ENCODE assay signal across 15 cellular contexts in the genomic region with DNA sequence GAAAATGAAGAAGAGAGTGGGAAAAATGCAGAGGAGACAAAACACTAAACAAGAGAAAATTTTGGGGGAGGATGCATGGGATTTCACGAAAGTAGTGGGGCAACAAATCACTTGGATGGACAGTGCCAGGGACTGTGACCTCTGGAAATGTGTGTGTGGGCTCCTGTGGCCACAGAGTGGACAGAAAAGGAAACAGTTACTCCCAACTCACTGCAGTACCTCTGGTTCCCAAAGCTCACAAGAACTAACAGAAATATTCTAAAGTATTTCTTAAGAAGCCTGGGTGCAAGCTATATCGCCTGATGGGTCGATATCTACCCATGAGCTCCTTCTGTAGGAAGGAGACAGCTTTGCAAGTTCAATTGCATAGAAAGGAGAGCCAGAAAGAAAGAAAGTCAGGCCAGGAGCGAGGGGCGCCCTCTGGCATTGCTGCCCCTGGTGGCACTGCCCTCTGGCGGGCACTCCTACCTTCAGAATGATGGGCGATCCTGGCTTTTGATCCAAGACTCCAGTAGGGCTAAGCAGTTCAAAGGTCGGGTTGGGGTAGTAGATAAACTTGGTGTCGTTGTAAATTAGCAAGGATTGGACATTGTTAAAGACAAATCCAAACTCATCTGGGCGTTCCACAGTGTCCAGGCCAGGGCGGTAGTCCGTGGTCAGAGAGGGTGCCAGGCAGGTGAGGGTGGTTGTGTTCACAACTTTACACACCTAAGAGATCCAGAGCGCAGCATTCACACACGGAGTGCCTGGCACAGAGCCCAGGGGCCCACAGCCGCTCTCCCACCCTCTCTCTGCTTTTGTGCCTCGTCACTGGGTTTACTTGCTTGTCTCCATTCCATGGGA.
DNase-seq lines count a peak whose midpoint lies in the region; ATAC-seq, FAIRE-seq and TF ChIP-seq lines count a peak whose summit lies in the region.
"Had no signal": no experiment of that assay in that cellular context is flagged by ENCODE, and none has a peak within 500 bp of the region (broad histone marks: within the 10 kb centered on the region; RNA-seq: fewer than 3 reads in every experiment).

No MANE protein-coding gene starts in this region.

- TF ChIP-seq EP300 in transverse colon (IDR thresholded peaks at IDR 0.05; ENCODE audit: low read depth): no peak

- H3K27me3 ChIP-seq in Panc1 (ENCODE audit: control insufficient read depth, insufficient read depth, low read length) (no peaks in the 10 kb centered on the region), transverse colon (no peaks in the 10 kb centered on the region)

- H3K4me3 ChIP-seq in GM12875 (ENCODE audit: low read depth, low read length) (no peak overlapping the region), Panc1 (ENCODE audit: low read depth in 2 of 2, low read length in 2 of 2) (no peak overlapping the region), kidney (ENCODE audit: low read length in 2 of 2) (no peak overlapping the region), transverse colon (no peak overlapping the region)

- H3K9me3 ChIP-seq in Panc1 (ENCODE audit: control insufficient read depth, insufficient read depth, low read depth, low read length) (no peaks in the 10 kb centered on the region), kidney (ENCODE audit: control insufficient read depth in 1 of 2, low read length in 2 of 2) (no peaks in the 10 kb centered on the region), transverse colon (no peaks in the 10 kb centered on the region)

- FAIRE-seq in kidney (lab: Jason Lieb, UNC): no peak
- FAIRE-seq: endometrium, TTC549 had no signal

- intact Hi-C loops in Panc1 (cut with micrococcal nuclease; ENCODE audit: unreplicated experiment) (no loop called here), kidney (cut with DNase I) (no loop called here), transverse colon (cut with DNase I; ENCODE audit: low total_unique reads) (no loop called here)

- TF ChIP-seq POLR2A in transverse colon (IDR thresholded peaks at IDR 0.05): no peak

- 61 to 75% methylated on average over 3 to 16 of the region's 16 CpGs for WGBS in transverse colon (ENCODE audit: low coverage in 1 of 2), 2 donors

- POLR2A ChIA-PET in Panc1 (lab: Charles Lee): no interaction called here

- H3K4me1 ChIP-seq in Panc1 (ENCODE audit: control insufficient read depth, insufficient read depth, low read length) (no peaks in the 10 kb centered on the region), kidney (ENCODE audit: control insufficient read depth in 1 of 2, insufficient read depth in 1 of 2, low read depth in 1 of 2, low read length in 2 of 2) (peaks cover 28 to 32% of the 10 kb centered on the region in 2 donors), transverse colon (peaks cover 0 to 33% (median 7%) of the 10 kb centered on the region in 4 donors)

- no TSS peak for BruUV-seq in Panc1 (replicated peaks; lab: Mats Ljungman, UMichigan)

- no peak overlapping the region for H3K27ac ChIP-seq in Panc1 (ENCODE audit: low read length)
- H3K27ac ChIP-seq in kidney (ENCODE audit: low read depth in 2 of 2, low read length in 2 of 2): peak overlapping the region in 1 of 2 donors; percentile 60
- peak overlapping the region in 1 of 4 donors; percentile 18 for H3K27ac ChIP-seq in transverse colon

- CTCF ChIA-PET in Panc1 (lab: Charles Lee): interaction anchor here (0.6 kb wide), 1 partner anchor 203 kb away, joined by 3 read pairs; no protein-coding TSS in a partner anchor

- H3K36me3 ChIP-seq in Panc1 (ENCODE audit: control insufficient read depth, insufficient read depth, low read length) (no peaks in the 10 kb centered on the region), kidney (ENCODE audit: control insufficient read depth in 1 of 2, insufficient read depth in 2 of 2, low read length in 2 of 2) (peaks cover 7 to 11% of the 10 kb centered on the region in 2 donors), transverse colon (peaks cover 0 to 25% (median 7%) of the 10 kb centered on the region in 4 donors)

- TF ChIP-seq CTCF in GM12875 (IDR thresholded peaks at IDR 0.05; ENCODE audit: borderline replicate concordance, insufficient read depth, low read depth, low read length): 0 out of 2 replicates have a peak, but pooled peaks have one; percentile 13
- peak; percentile 80 for TF ChIP-seq CTCF in Panc1 (IDR thresholded peaks at IDR 0.05)
- TF ChIP-seq CTCF in kidney (IDR thresholded peaks at IDR 0.05; ENCODE audit: borderline replicate concordance, extremely low read depth, insufficient read depth): peak; percentile 23
- peak in 3 of 5 experiments; percentile 36 to 40 (median 36) for TF ChIP-seq CTCF in transverse colon (IDR thresholded peaks at IDR 0.05)

- ATAC-seq in Panc1: peak; percentile 65; the same call in 1 of the 2 replicates
- ATAC-seq: sciatic nerve; stimulated activated naive B cell treated with anti-CD40 and anti-IgM and Interleukin-4, amounts not matched to agents 10 μg/mL and 1 μg/mL and 100 μg/mL, for 72 hours had no signal

- H3K9ac ChIP-seq in kidney (ENCODE audit: low read length in 2 of 2): no peak overlapping the region

- in situ Hi-C loops in Panc1 (cut with HindIII; ENCODE audit: low pct_unique_long_range_greater_than_20kb, low sequenced_read_pairs) (no loop called here), transverse colon (cut with MboI; ENCODE audit: low pct_ligation_motif_present in 1 of 4, low pct_unique_long_range_greater_than_20kb in 1 of 4, low sequenced_read_pairs in 3 of 4) (no loop called here)

- DNase-seq in Panc1 (ENCODE audit: low read depth, low spot score) (no peak), kidney (no peak), transverse colon (no peak), NCI-H345 treated with DMSO at 0.1 percent for 48 hours (lab: John Stamatoyannopoulos, UW; ENCODE audit: unreplicated experiment) (no peak), SKM-1 (lab: John Stamatoyannopoulos, UW; ENCODE audit: unreplicated experiment) (no peak)
- DNase-seq in effector CD8-positive, alpha-beta T cell (lab: John Stamatoyannopoulos, UW): no peak
- DNase-seq: CD8-positive, alpha-beta memory T cell; kidney glomerular epithelial cell; NCI-H1436 treated with DMSO at 0.1 percent for 48 hours; stimulated activated CD4-positive, alpha-beta T cell treated with anti-CD3 and anti-CD28 coated beads, Interleukin-4, amount 100 ng/mL, for 4 hours; stimulated activated naive B cell treated with anti-CD40 and anti-IgM and Interleukin-4, amounts not matched to agents 10 μg/mL and 1 μg/mL and 100 μg/mL, for 72 hours had no signal

Comparison
In these comparisons a context has a peak if more than half of its experiments do, and no peak if none do; other contexts are left out.
1. CTCF ChIP-seq: peak in every context shown above with its lines; median percentile 80 in Panc1; 36 in transverse colon; 23 in kidney; 13 in GM12875.